In the genomic region with DNA sequence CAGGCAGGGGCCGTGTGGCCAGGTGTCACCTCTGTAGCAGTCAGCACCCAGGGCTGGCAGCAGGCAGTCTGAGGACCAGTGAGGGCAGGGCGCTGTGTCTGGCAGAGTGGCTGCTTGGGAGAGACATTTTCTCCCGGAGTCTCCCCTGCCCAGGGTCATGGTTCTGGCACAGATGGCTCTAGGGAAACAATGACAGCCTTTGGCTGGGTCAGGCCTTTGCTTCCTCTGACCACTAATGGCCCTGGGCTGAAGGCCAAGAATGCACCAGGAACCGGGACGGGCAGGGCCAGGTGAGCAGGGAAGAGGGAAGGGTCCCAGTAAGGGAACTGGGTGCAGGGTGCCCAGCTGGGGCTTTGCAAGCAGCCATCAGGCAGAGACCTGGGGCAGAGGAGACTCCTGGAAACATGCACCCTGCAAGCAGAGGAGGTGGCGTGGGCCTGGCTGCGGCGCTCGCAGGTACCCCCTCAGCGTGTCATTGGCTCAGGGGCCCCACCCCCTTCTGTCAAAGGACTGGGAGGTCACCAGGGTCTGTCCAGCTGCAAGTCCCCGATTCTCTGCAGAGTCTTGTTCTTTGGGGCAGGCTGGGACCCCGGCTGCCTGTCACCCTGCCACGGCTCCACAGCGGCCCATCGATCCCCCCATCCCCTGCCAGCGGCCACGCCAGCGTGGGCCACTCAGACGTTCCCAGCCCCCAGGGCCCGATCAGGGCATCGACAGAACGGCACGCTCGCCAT, we compare ENCODE assay signal across 25 cellular contexts. TPM values are rescaled to one million over a fixed set of nuclear protein-coding genes. Genes with fewer than 3 reads are reported as not detected.
A peak's percentile ranks its signal among the peaks of the same experiment; 100 is the strongest.
DNase-seq lines count a peak whose midpoint lies in the region; ATAC-seq and TF ChIP-seq lines count a peak whose summit lies in the region.
"Had no signal": no experiment of that assay in that cellular context is flagged by ENCODE, and none has a peak within 500 bp of the region (broad histone marks: within the 10 kb centered on the region; RNA-seq: fewer than 3 reads in every experiment).

No MANE protein-coding gene starts in this region.

- H2AK5ac ChIP-seq in neuronal stem cell (ENCODE audit: low read depth, low read length), result peak overlapping the region; percentile 37

- peak overlapping the region; percentile 65 for H3K23ac ChIP-seq in neuronal stem cell (ENCODE audit: low read depth, low read length, poor library complexity)

- H3K79me1 ChIP-seq in neuronal stem cell (ENCODE audit: low read depth, low read length), result no peaks in the 10 kb centered on the region

- peak; percentile 5; the same call in 1 of the 2 replicates for TF ChIP-seq RAD21 in Ishikawa (IDR thresholded peaks at IDR 0.05; ENCODE audit: low read depth)

- no peak overlapping the region for H3K14ac ChIP-seq in neuronal stem cell (ENCODE audit: low read length)

- H3K27ac ChIP-seq in neuronal stem cell (replicated peaks; ENCODE audit: low read length), result no peak overlapping the region
- no peak overlapping the region for H3K27ac ChIP-seq in psoas muscle
- H3K27ac ChIP-seq: colonic mucosa, Peyer's patch, upper lobe of right lung had no signal

- peaks cover 3 to 61% (median 20%) of the 10 kb centered on the region in 3 experiments for H3K27me3 ChIP-seq in neuronal stem cell (ENCODE audit: control insufficient read depth in 3 of 3, insufficient read depth in 3 of 3, low read depth in 1 of 3, low read length in 3 of 3)
- peaks cover 0 to 57% (median 23%) of the 10 kb centered on the region in 3 donors for H3K27me3 ChIP-seq in psoas muscle (ENCODE audit: insufficient read depth in 3 of 3, low read length in 2 of 3)

- H2BK15ac ChIP-seq in neuronal stem cell (ENCODE audit: low read length), result peak overlapping the region; percentile 83

- intact Hi-C loops in psoas muscle (cut with DNase I), result no loop called here

- H4K91ac ChIP-seq in neuronal stem cell (ENCODE audit: low read depth, low read length, poor library complexity), result no peak overlapping the region

- H3K36me3 ChIP-seq in neuronal stem cell (replicated peaks in 1 of 2; ENCODE audit: control insufficient read depth in 2 of 2, insufficient read depth in 2 of 2, low read length in 2 of 2) (no peaks in the 10 kb centered on the region), psoas muscle (ENCODE audit: insufficient read depth in 1 of 2, low read depth in 1 of 2) (no peaks in the 10 kb centered on the region)
- H3K36me3 ChIP-seq: BE2C, colonic mucosa, Peyer's patch, upper lobe of right lung had no signal

- peak overlapping the region; percentile 4 for H3K9ac ChIP-seq in neuronal stem cell (ENCODE audit: low read depth, low read length, poor library complexity)

- H2BK120ac ChIP-seq in neuronal stem cell (ENCODE audit: low read depth, low read length), result no peak overlapping the region

- no peak overlapping the region for H3K4ac ChIP-seq in neuronal stem cell (ENCODE audit: low read length)

- peak overlapping the region; percentile 58 for H2BK12ac ChIP-seq in neuronal stem cell (ENCODE audit: low read length)

- TF ChIP-seq EP300 in Ishikawa (IDR thresholded peaks at IDR 0.05; ENCODE audit: borderline replicate concordance), result peak; percentile 87

- DNase-seq in NCI-H146 (lab: John Stamatoyannopoulos, UW) (peak; percentile 29), NCI-H146 treated with DMSO at 0.1 percent for 48 hours (lab: John Stamatoyannopoulos, UW; ENCODE audit: unreplicated experiment) (no peak), neuronal stem cell (ENCODE audit: low spot score) (no peak), psoas muscle (no peak)
- DNase-seq: activated CD4-positive, alpha-beta T cell treated with anti-CD3 and anti-CD28 coated beads, Interleukin-2, amount 50 U/mL, for 4 hours; activated CD8-positive, alpha-beta memory T cell treated with anti-CD3 and anti-CD28 coated beads, Interleukin-2, amount 50 U/mL, for 48 hours; activated effector memory CD4-positive, alpha-beta T cell treated with anti-CD3 and anti-CD28 coated beads, Interleukin-2, amount 50 U/mL, for 16 hours; BE2C; colonic mucosa; DMS 273 treated with DMSO at 0.1 percent for 48 hours; Karpas-422; naive thymus-derived CD4-positive, alpha-beta T cell; NCI-H1092; NCI-H2081; NCI-H446 treated with DMSO at 0.1 percent for 48 hours; Peyer's patch; stimulated activated CD4-positive, alpha-beta T cell treated with anti-CD3 and anti-CD28 coated beads, Interleukin-12 subunit alpha, Interleukin-12 subunit beta, amount 100 ng/mL, for 4 hours; stimulated activated CD4-positive, alpha-beta T cell treated with anti-CD3 and anti-CD28 coated beads, Interleukin-4, amount 100 ng/mL, for 4 hours; upper lobe of right lung had no signal

- H3K18ac ChIP-seq in neuronal stem cell (ENCODE audit: low read length), result peak overlapping the region; percentile 71

- 0 out of 3 replicates have a peak, but pooled peaks have one; percentile 5 for ATAC-seq in SK-N-SH treated with all-trans-retinoic acid at 6 μM for 48 hours
- ATAC-seq in HG03432 (IDR thresholded peaks at IDR 0.05; ENCODE audit: unreplicated experiment), result no peak
- no peak for ATAC-seq in psoas muscle
- ATAC-seq in esophagus mucosa, result no peak
- ATAC-seq: GM12878; naive thymus-derived CD4-positive, alpha-beta T cell; right cardiac atrium; upper lobe of right lung had no signal

- peak overlapping the region; percentile 82 for H4K8ac ChIP-seq in neuronal stem cell (ENCODE audit: low read depth, low read length)

- peaks cover 8% of the 10 kb centered on the region in 2 donors for H3K4me1 ChIP-seq in neuronal stem cell (ENCODE audit: control insufficient read depth in 2 of 2, insufficient read depth in 1 of 2, low read depth in 1 of 2, low read length in 2 of 2)
- peaks cover 5% of the 10 kb centered on the region for H3K4me1 ChIP-seq in psoas muscle
- H3K4me1 ChIP-seq: BE2C, colonic mucosa had no signal

- H3K4me3 ChIP-seq in neuronal stem cell (ENCODE audit: low read length in 2 of 2), result no peak overlapping the region
- H3K4me3 ChIP-seq in psoas muscle, result no peak overlapping the region
- H3K4me3 ChIP-seq: colonic mucosa, GM12878, Peyer's patch, upper lobe of right lung had no signal

- WGBS in neuronal stem cell (ENCODE audit: extremely low coverage in 2 of 2, insufficient read length in 2 of 2, insufficient replicate concordance in 1 of 2), 2 donors, result no CpG with 5 or more reads among the region's 24 CpGs
- WGBS in psoas muscle, 3 donors, result 60 to 64% (median 62%) methylated on average over 20 to 24 of the region's 24 CpGs

- no peak overlapping the region for H3K4me2 ChIP-seq in neuronal stem cell (ENCODE audit: insufficient read depth, low read length, poor library complexity, severe bottlenecking)

- H3K9me3 ChIP-seq in neuronal stem cell (replicated peaks in 1 of 2; ENCODE audit: control insufficient read depth in 2 of 2, insufficient read depth in 1 of 2, low read depth in 1 of 2, low read length in 2 of 2) (no peaks in the 10 kb centered on the region), psoas muscle (no peaks in the 10 kb centered on the region)
- H3K9me3 ChIP-seq: BE2C, colonic mucosa, Peyer's patch, upper lobe of right lung had no signal

- no peak overlapping the region for H2BK5ac ChIP-seq in neuronal stem cell (ENCODE audit: low read length)

- no peak overlapping the region for H2AFZ ChIP-seq in neuronal stem cell (ENCODE audit: low read length)

- TF ChIP-seq CTCF in psoas muscle (IDR thresholded peaks at IDR 0.05), result no peak

TF ChIP-seq in Ishikawa, 13 proteins besides CTCF, POLR2A, EP300 and RAD21 (continues in another document):
- TF ChIP-seq FOXM1 (IDR thresholded peaks at IDR 0.05; ENCODE audit: borderline replicate concordance, low read depth) (0 out of 2 replicates have a peak, but pooled peaks have one; percentile 58), TCF12 (IDR thresholded peaks at IDR 0.05; ENCODE audit: low read depth) (peak; percentile 94)

TF ChIP-seq in SK-N-SH treated with all-trans-retinoic acid at 6 μM for 48 hours, 23 proteins besides CTCF, POLR2A, EP300 and RAD21 (continues in another document):
- TF ChIP-seq, protein P1, sequence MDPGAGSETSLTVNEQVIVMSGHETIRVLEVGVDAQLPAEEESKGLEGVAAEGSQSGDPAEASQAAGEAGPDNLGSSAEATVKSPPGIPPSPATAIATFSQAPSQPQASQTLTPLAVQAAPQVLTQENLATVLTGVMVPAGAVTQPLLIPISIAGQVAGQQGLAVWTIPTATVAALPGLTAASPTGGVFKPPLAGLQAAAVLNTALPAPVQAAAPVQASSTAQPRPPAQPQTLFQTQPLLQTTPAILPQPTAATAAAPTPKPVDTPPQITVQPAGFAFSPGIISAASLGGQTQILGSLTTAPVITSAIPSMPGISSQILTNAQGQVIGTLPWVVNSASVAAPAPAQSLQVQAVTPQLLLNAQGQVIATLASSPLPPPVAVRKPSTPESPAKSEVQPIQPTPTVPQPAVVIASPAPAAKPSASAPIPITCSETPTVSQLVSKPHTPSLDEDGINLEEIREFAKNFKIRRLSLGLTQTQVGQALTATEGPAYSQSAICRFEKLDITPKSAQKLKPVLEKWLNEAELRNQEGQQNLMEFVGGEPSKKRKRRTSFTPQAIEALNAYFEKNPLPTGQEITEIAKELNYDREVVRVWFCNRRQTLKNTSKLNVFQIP (CRISPR knock-in tag; IDR thresholded peaks at IDR 0.05; ENCODE audit: borderline replicate concordance, low read depth), result no peak
- TF ChIP-seq SNAI2 (CRISPR knock-in tag; IDR thresholded peaks at IDR 0.05) (no peak), RARB (CRISPR knock-in tag; IDR thresholded peaks at IDR 0.05) (no peak), OSR1 (CRISPR knock-in tag; IDR thresholded peaks at IDR 0.05) (no peak), GLIS3 (CRISPR knock-in tag; IDR thresholded peaks at IDR 0.05) (no peak), ZC3H10 (CRISPR knock-in tag; IDR thresholded peaks at IDR 0.05) (no peak), ZNF8 (CRISPR knock-in tag; IDR thresholded peaks at IDR 0.05) (no peak)

RNA-seq across cellular contexts. Expression of a gene that starts 18.8 kb away (rescaled TPM):
- 23.6 TPM for polyA plus RNA-seq in neuronal stem cell (2013, experiment 1 of 2)
- polyA plus RNA-seq in neuronal stem cell (2013, experiment 2 of 2), result 22.7 TPM
- total RNA-seq in psoas muscle (10 to 100 TPM; 17.3 to 27.8 (median 22.5) TPM), esophagus mucosa (32.6 TPM)
- polyA plus RNA-seq in psoas muscle, result 10 to 100 TPM; 28.8 to 49.5 (median 41.3) TPM

RNA-seq across cellular contexts. Expression of a gene that starts 42.4 kb away (rescaled TPM):
- 4.9 TPM for polyA plus RNA-seq in neuronal stem cell (2013, experiment 1 of 2)
- polyA plus RNA-seq in neuronal stem cell (2013, experiment 2 of 2), result 5.0 TPM
- total RNA-seq in psoas muscle (10 to 100 TPM; 18.4 to 33.5 (median 28.0) TPM), esophagus mucosa (7.0 TPM)
- polyA plus RNA-seq in psoas muscle, result 10 to 100 TPM in 2 of 3 donors, 1 to 10 TPM in 1; 8.5 to 14.0 (median 10.4) TPM
